ENCODE assay signal across 8 cellular contexts in the genomic region with DNA sequence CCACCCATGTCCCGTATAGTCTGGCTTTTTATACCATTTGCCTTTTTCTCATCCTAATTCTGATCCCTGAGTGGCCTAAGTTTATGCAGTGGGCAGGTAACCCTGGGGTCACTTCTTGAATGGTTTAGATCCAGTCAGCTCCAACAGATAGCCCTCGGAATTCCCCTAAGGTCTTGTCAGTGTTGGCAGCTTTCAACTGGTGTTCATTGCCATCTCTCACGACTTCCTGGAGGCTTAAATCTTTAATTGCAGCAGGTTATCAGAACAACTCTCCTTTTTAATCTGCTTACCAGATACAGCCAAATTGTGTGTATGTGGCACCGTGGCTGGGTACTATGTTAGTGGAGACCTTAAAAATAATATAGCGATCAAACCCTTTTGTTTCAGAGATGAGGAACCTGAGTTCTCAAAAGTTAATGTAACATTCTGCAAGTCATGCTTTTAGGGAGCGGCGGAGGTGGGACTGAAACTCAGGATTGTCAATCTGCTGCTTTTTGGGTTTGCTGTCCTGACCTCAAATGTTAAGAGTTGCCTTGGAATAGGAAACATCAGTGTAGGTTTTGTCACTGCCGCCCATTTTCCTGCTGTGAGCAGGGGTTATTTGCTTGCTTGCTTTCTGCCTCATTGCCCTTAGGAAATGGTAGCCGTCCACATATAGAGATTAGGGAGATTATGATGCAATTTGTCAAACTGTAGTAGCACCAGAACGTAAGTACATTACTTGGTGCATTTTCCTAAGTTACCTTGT. TPM values are rescaled to one million over a fixed set of nuclear protein-coding genes. Genes with fewer than 3 reads are reported as not detected.
DNase-seq lines count a peak whose midpoint lies in the region; ATAC-seq lines count a peak whose summit lies in the region.

No MANE protein-coding gene starts in this region.

- peak overlapping the region; percentile 98 for H3K27ac Mint-ChIP-seq in activated naive CD4-positive, alpha-beta T cell treated with anti-CD3 and anti-CD28 coated beads, Interleukin-2, amount 10 ng/mL, durations not matched to agents 7 days and 5 days
- peak overlapping the region; percentile 92 for H3K27ac Mint-ChIP-seq in stimulated activated naive CD8-positive, alpha-beta T cell treated with anti-CD3 and anti-CD28 coated beads, Interleukin-15, Interleukin-2, amounts not matched to agents 100 ng/mL and 50 ng/mL, for 24 hours

- CTCF ChIA-PET in activated naive CD4-positive, alpha-beta T cell treated with anti-CD3 and anti-CD28 coated beads, Interleukin-2, amount 10 ng/mL, durations not matched to agents 7 days and 5 days (lab: Charles Lee) = interaction anchor here (3.7 to 3.9 kb wide), 2 partner anchors 12 to 17 kb away, joined by 14 to 24 read pairs; no protein-coding TSS in a partner anchor

- peak overlapping the region; percentile 96 for H3K4me3 Mint-ChIP-seq in activated naive CD4-positive, alpha-beta T cell treated with anti-CD3 and anti-CD28 coated beads, Interleukin-2, amount 10 ng/mL, durations not matched to agents 7 days and 5 days
- peak overlapping the region; percentile 95 for H3K4me3 Mint-ChIP-seq in stimulated activated naive CD8-positive, alpha-beta T cell treated with anti-CD3 and anti-CD28 coated beads, Interleukin-15, Interleukin-2, amounts not matched to agents 100 ng/mL and 50 ng/mL, for 24 hours

- H3K36me3 Mint-ChIP-seq in activated naive CD4-positive, alpha-beta T cell treated with anti-CD3 and anti-CD28 coated beads, Interleukin-2, amount 10 ng/mL, durations not matched to agents 7 days and 5 days = peaks cover 32% of the 10 kb centered on the region
- peaks cover 42% of the 10 kb centered on the region for H3K36me3 Mint-ChIP-seq in stimulated activated naive CD8-positive, alpha-beta T cell treated with anti-CD3 and anti-CD28 coated beads, Interleukin-15, Interleukin-2, amounts not matched to agents 100 ng/mL and 50 ng/mL, for 24 hours (ENCODE audit: low read depth)

- intact Hi-C loops in posterior vena cava (cut with DNase I) = no loop called here

- H3K36me3 ChIP-seq in iPS-18a (ENCODE audit: control insufficient read depth, low read depth, low read length) = peaks cover 34% of the 10 kb centered on the region

- H3K27me3 Mint-ChIP-seq in activated naive CD4-positive, alpha-beta T cell treated with anti-CD3 and anti-CD28 coated beads, Interleukin-2, amount 10 ng/mL, durations not matched to agents 7 days and 5 days = no peaks in the 10 kb centered on the region
- H3K27me3 Mint-ChIP-seq in stimulated activated naive CD8-positive, alpha-beta T cell treated with anti-CD3 and anti-CD28 coated beads, Interleukin-15, Interleukin-2, amounts not matched to agents 100 ng/mL and 50 ng/mL, for 24 hours = no peaks in the 10 kb centered on the region

- peaks cover 2% of the 10 kb centered on the region for H3K9me3 Mint-ChIP-seq in activated naive CD4-positive, alpha-beta T cell treated with anti-CD3 and anti-CD28 coated beads, Interleukin-2, amount 10 ng/mL, durations not matched to agents 7 days and 5 days
- H3K9me3 Mint-ChIP-seq in stimulated activated naive CD8-positive, alpha-beta T cell treated with anti-CD3 and anti-CD28 coated beads, Interleukin-15, Interleukin-2, amounts not matched to agents 100 ng/mL and 50 ng/mL, for 24 hours = no peaks in the 10 kb centered on the region

- H3K27me3 ChIP-seq in iPS-18a (ENCODE audit: control insufficient read depth, insufficient read depth, low read length) = no peaks in the 10 kb centered on the region

- H3K9ac ChIP-seq in iPS-18a (ENCODE audit: low read length) = peak overlapping the region; percentile 67

- peaks cover 9% of the 10 kb centered on the region for H3K4me1 ChIP-seq in iPS-18a (ENCODE audit: control insufficient read depth, low read depth, low read length)

- peak overlapping the region; percentile 80 for H3K4me3 ChIP-seq in iPS-18a (ENCODE audit: low read length)

- peak; percentile 7 for DNase-seq in COLO668 (lab: John Stamatoyannopoulos, UW; ENCODE audit: unreplicated experiment)
- DNase-seq in activated naive CD4-positive, alpha-beta T cell treated with anti-CD3 and anti-CD28 coated beads, Interleukin-2, amount 10 ng/mL, durations not matched to agents 7 days and 5 days = no peak
- DNase-seq in posterior vena cava (ENCODE audit: low spot score) = no peak
- DNase-seq in NCI-H748 (lab: John Stamatoyannopoulos, UW; ENCODE audit: unreplicated experiment) = no peak

- H3K27ac ChIP-seq in iPS-18a (ENCODE audit: low read length) = no peak overlapping the region

- peaks cover 48% of the 10 kb centered on the region for H3K4me1 Mint-ChIP-seq in activated naive CD4-positive, alpha-beta T cell treated with anti-CD3 and anti-CD28 coated beads, Interleukin-2, amount 10 ng/mL, durations not matched to agents 7 days and 5 days
- peaks cover 58% of the 10 kb centered on the region for H3K4me1 Mint-ChIP-seq in stimulated activated naive CD8-positive, alpha-beta T cell treated with anti-CD3 and anti-CD28 coated beads, Interleukin-15, Interleukin-2, amounts not matched to agents 100 ng/mL and 50 ng/mL, for 24 hours (ENCODE audit: low read depth)

- ATAC-seq in GM19324 (IDR thresholded peaks at IDR 0.05; ENCODE audit: low FRiP score, unreplicated experiment) (peak; percentile 2), HG03521 (IDR thresholded peaks at IDR 0.05; ENCODE audit: unreplicated experiment) (peak; percentile 11)

- H3K9me3 ChIP-seq in iPS-18a (ENCODE audit: control insufficient read depth, low read depth, low read length) = no peaks in the 10 kb centered on the region

RNA-seq across cellular contexts. Expression of a gene that starts 0.8 kb away (rescaled TPM):
- total RNA-seq in posterior vena cava = 10 to 100 TPM; 60.4 to 60.9 TPM
